Comparison of ENCODE assay signal across 8 cellular contexts in the genomic region with DNA sequence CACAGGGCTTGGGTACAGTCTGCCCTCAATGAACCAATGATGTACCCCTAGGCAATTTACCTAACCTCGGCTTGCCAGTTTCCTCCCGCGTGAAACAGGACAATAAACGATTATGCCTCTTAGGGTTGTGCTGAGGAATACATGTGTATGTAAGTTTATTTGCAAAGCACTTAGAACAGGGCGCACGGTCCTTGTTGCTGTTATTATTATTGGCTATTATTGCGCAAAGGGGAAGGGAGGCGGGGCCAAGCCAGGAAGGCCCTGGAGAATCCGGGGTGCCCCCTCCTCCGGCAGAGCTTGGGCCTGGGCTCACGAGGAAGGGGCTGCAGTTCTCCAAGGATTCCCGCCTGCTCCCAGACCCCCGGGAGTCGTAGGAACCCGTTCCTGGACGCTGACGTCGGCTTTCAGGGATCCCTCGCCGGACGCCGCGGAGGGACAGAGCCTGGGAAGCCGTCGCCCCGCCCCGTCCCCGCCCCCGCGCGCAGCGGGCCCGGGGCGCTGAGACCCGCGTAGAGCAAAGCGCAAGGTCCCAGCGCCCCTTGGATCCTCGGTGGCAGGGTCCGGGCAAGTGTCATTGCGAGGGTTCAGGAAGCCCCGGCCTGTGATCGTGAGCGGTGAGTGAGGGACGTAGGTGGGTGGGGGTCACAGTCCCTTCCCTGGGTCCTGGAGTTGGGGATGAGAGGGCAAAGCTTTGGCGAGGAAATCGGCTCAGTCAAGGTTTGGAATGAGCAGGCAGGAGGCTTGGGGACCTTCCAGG. TPM values are rescaled to one million over a fixed set of nuclear protein-coding genes. Genes with fewer than 3 reads are reported as not detected.
A peak's percentile ranks its signal among the peaks of the same experiment; 100 is the strongest.
DNase-seq lines count a peak whose midpoint lies in the region; ATAC-seq and TF ChIP-seq lines count a peak whose summit lies in the region.

A gene (plus strand): TSS at position 293 of the 757 bp plus-strand sequence. CDS start 1,777 bp downstream, outside the sequence.

- H3K18ac ChIP-seq in mesendoderm (ENCODE audit: low read length) = no peak within 1 kb of the TSS

- no peak within 1 kb of the TSS for H4K5ac ChIP-seq in mesendoderm (ENCODE audit: low read length)

- H3K4me3 ChIP-seq in RWPE2 (ENCODE audit: severe bottlenecking) (peak within 1 kb of the TSS; percentile 41), ectodermal cell (ENCODE audit: insufficient read depth, low read depth, low read length) (peak within 1 kb of the TSS; percentile 56), mesendoderm (ENCODE audit: low read length) (peak within 1 kb of the TSS; percentile 46), upper lobe of right lung (peak within 1 kb of the TSS; percentile 77), HAP-1 (no peak within 1 kb of the TSS)

- H3K36me3 ChIP-seq in RWPE2 (ENCODE audit: low read depth) (no peaks in the 10 kb centered on the region), ectodermal cell (ENCODE audit: control insufficient read depth, insufficient read depth, low read length) (no peaks in the 10 kb centered on the region), mesendoderm (ENCODE audit: control insufficient read depth, insufficient read depth, low read length) (no peaks in the 10 kb centered on the region), upper lobe of right lung (no peaks in the 10 kb centered on the region), HAP-1 (replicated peaks) (no peaks in the 10 kb centered on the region)

- in situ Hi-C loops in HAP-1 (cut with MboI; ENCODE audit: low sequenced_read_pairs) = no loop called here

- no peak within 1 kb of the TSS for H2BK15ac ChIP-seq in mesendoderm (replicated peaks; ENCODE audit: low read depth)

- peak within 1 kb of the TSS; percentile 80 for H3K9ac ChIP-seq in mesendoderm (ENCODE audit: low read length)

- no peak for TF ChIP-seq CTCF in RWPE2 (IDR thresholded peaks at IDR 0.05; ENCODE audit: poor library complexity, severe bottlenecking)
- no peak for TF ChIP-seq CTCF in upper lobe of right lung (IDR thresholded peaks at IDR 0.05)

- H3K9me3 ChIP-seq in RWPE2 (ENCODE audit: severe bottlenecking) (no peaks in the 10 kb centered on the region), ectodermal cell (ENCODE audit: control insufficient read depth, low read length) (no peaks in the 10 kb centered on the region), upper lobe of right lung (no peaks in the 10 kb centered on the region), HAP-1 (no peaks in the 10 kb centered on the region)

- H3K27me3 ChIP-seq in RWPE2 (ENCODE audit: insufficient read depth, poor library complexity, severe bottlenecking) = no peaks in the 10 kb centered on the region
- no peaks in the 10 kb centered on the region for H3K27me3 ChIP-seq in ectodermal cell (ENCODE audit: control insufficient read depth, insufficient read depth, low read length, poor library complexity, severe bottlenecking)
- no peaks in the 10 kb centered on the region for H3K27me3 ChIP-seq in mesendoderm (ENCODE audit: insufficient read depth, low read length, poor library complexity)
- H3K27me3 ChIP-seq in upper lobe of right lung = no peaks in the 10 kb centered on the region
- H3K27me3 ChIP-seq in HAP-1 (ENCODE audit: low read depth) = no peaks in the 10 kb centered on the region

- H3K4ac ChIP-seq in mesendoderm (ENCODE audit: low read depth, low read length) = no peak within 1 kb of the TSS

- H3K79me1 ChIP-seq in mesendoderm (ENCODE audit: low read length) = peaks cover 2% of the 10 kb centered on the region

- no peak within 1 kb of the TSS for H2AK5ac ChIP-seq in mesendoderm (ENCODE audit: low read length)

- intact Hi-C loops in upper lobe of right lung (cut with DNase I) = no loop called here

- peak within 1 kb of the TSS; percentile 85 for H3K4me2 ChIP-seq in mesendoderm (ENCODE audit: low read length)

- peak within 1 kb of the TSS; percentile 15 for H3K23ac ChIP-seq in mesendoderm (ENCODE audit: low read length)

- WGBS in ectodermal cell, 2 experiments = 2 to 3% methylated on average over 47 of the region's 47 CpGs
- WGBS in mesendoderm (ENCODE audit: extremely low coverage, insufficient coverage, low lambda C conversion rate) = no CpG with 5 or more reads among the region's 47 CpGs

- H3K56ac ChIP-seq in mesendoderm (ENCODE audit: low read length) = peak within 1 kb of the TSS; percentile 88

- DNase-seq in ELF-1 (ENCODE audit: low read depth, low spot score) (peak; percentile 62), RWPE2 (ENCODE audit: low spot score) (no peak), mesendoderm (peak; percentile 63), upper lobe of right lung (peak; percentile 80), HAP-1 (ENCODE audit: low spot score in 2 of 2) (no peak)

- ATAC-seq in RWPE2 (ENCODE audit: low read depth) (peak; percentile 26; the same call in 2 of the 3 replicates), upper lobe of right lung (peak; percentile 73), GM21786 (IDR thresholded peaks at IDR 0.05; ENCODE audit: unreplicated experiment) (no peak), GM18867 (IDR thresholded peaks at IDR 0.05; ENCODE audit: unreplicated experiment) (no peak)

- no peak within 1 kb of the TSS for H2BK5ac ChIP-seq in mesendoderm (ENCODE audit: low read length)

- no peak within 1 kb of the TSS for H2BK120ac ChIP-seq in mesendoderm (ENCODE audit: low read depth, low read length)

- no peaks in the 10 kb centered on the region for H3K79me2 ChIP-seq in mesendoderm (ENCODE audit: control insufficient read depth, insufficient read depth, low read length)

- H3K4me1 ChIP-seq in RWPE2 (ENCODE audit: insufficient read depth, poor library complexity, severe bottlenecking) (peaks cover 13% of the 10 kb centered on the region), ectodermal cell (ENCODE audit: control insufficient read depth, insufficient read depth, low read length) (peaks cover 4% of the 10 kb centered on the region), mesendoderm (ENCODE audit: control insufficient read depth, low read depth, low read length) (no peaks in the 10 kb centered on the region), upper lobe of right lung (peaks cover 18% of the 10 kb centered on the region), HAP-1 (no peaks in the 10 kb centered on the region)

- H3K27ac ChIP-seq in RWPE2 (ENCODE audit: poor library complexity, severe bottlenecking) (peak within 1 kb of the TSS; percentile 12), ectodermal cell (ENCODE audit: insufficient read depth, low read depth, low read length, poor library complexity, severe bottlenecking) (peak within 1 kb of the TSS; percentile 40), mesendoderm (ENCODE audit: low read depth, low read length) (no peak within 1 kb of the TSS), upper lobe of right lung (peak within 1 kb of the TSS; percentile 80)

- H4K8ac ChIP-seq in mesendoderm (ENCODE audit: low read depth, low read length) = no peak within 1 kb of the TSS

RNA-seq across cellular contexts. Expression of the gene that starts here (rescaled TPM):
- 9.2 TPM for polyA plus RNA-seq in ectodermal cell (2013, experiment 1 of 4)
- 8.5 TPM for polyA plus RNA-seq in ectodermal cell (2013, experiment 2 of 4)
- 8.9 TPM for polyA plus RNA-seq in ectodermal cell (2013, experiment 3 of 4)
- 9.7 TPM for polyA plus RNA-seq in ectodermal cell (2013, experiment 4 of 4)
- polyA plus RNA-seq in mesendoderm (2013, experiment 1 of 2) = 3.0 TPM
- polyA plus RNA-seq in mesendoderm (2013, experiment 2 of 2) = 2.9 TPM
- total RNA-seq in upper lobe of right lung = 19.5 TPM

Comparison
In these comparisons a context has a peak if more than half of its experiments do, and no peak if none do; other contexts are left out.
1. DNase-seq: peak in ELF-1 (single experiment), mesendoderm (single experiment) and upper lobe of right lung (single experiment); none in RWPE2 (single experiment) and HAP-1 (0 of 2).
2. ATAC-seq: peak in RWPE2 (single experiment) and upper lobe of right lung (single experiment); none in GM21786 (single experiment) and GM18867 (single experiment).